1 cellular context compared by ENCODE assay signal in the genomic region with DNA sequence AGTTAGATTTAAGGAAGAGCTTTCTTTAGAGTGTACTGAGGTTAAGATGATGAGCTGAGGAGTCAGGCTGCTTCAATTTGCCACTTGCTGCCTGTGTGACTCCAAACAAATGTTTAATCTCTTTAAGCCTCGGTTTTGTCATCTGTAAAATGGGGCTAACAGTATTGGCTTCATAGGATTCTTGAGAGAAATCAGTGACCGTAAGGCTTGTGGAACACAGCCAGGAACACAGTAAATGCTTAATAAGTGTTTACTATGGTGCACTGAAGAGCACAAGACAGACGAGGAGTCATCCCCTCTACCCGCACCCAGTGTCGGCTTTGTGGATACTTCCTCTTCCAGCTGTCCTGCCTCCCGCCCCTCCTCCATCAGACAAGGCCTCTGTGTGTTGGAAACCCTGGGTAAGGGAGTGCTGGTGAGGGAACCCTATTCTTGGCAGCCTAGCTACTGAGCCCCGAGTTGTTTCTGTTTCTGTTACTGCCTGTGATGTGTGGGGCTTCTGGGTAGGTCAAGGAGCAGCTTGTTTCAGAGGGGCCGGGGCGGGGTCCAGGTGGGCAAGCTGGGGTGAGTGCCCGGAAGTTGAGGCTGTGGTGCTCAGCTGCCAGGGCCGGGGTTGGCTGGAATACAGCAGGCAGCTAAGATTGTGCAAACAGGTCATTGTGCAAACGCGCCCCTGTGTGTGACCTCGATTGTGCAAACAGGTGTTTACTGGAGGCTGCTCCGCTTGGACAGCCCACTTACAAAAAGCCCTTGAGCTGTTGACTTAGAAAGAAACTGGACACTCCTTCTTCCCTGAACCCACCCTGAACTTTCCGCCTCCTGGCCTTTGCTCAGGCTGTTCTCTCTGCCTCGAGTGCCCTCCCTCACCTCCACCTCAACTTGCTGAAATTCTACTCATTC.
TF ChIP-seq lines count a peak whose summit lies in the region.

No MANE protein-coding gene starts in this region.

TF ChIP-seq in HepG2, 621 proteins besides CTCF, POLR2A, EP300 and RAD21 (continued from another document and continues in another):
- TF ChIP-seq, protein P1, sequence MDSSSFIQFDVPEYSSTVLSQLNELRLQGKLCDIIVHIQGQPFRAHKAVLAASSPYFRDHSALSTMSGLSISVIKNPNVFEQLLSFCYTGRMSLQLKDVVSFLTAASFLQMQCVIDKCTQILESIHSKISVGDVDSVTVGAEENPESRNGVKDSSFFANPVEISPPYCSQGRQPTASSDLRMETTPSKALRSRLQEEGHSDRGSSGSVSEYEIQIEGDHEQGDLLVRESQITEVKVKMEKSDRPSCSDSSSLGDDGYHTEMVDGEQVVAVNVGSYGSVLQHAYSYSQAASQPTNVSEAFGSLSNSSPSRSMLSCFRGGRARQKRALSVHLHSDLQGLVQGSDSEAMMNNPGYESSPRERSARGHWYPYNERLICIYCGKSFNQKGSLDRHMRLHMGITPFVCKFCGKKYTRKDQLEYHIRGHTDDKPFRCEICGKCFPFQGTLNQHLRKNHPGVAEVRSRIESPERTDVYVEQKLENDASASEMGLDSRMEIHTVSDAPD (CRISPR knock-in tag; IDR thresholded peaks at IDR 0.05): no peak; the same call in 1 of the 2 replicates
- TF ChIP-seq, protein P2, sequence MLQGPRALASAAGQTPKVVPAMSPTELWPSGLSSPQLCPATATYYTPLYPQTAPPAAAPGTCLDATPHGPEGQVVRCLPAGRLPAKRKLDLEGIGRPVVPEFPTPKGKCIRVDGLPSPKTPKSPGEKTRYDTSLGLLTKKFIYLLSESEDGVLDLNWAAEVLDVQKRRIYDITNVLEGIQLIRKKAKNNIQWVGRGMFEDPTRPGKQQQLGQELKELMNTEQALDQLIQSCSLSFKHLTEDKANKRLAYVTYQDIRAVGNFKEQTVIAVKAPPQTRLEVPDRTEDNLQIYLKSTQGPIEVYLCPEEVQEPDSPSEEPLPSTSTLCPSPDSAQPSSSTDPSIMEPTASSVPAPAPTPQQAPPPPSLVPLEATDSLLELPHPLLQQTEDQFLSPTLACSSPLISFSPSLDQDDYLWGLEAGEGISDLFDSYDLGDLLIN (CRISPR knock-in tag; IDR thresholded peaks at IDR 0.05; ENCODE audit: borderline replicate concordance): 0 out of 2 replicates have a peak, but pooled peaks have one; percentile 67
- TF ChIP-seq ZNF563 (CRISPR knock-in tag; IDR thresholded peaks at IDR 0.05) (no peak; the same call in 1 of the 2 replicates), LCORL (IDR thresholded peaks at IDR 0.05) (no peak), LCORL (CRISPR knock-in tag; IDR thresholded peaks at IDR 0.05) (peak; percentile 97), TAF15 (IDR thresholded peaks at IDR 0.05; ENCODE audit: low read depth, low read length, poor library complexity, severe bottlenecking) (no peak), ZNF282 (IDR thresholded peaks at IDR 0.05; ENCODE audit: partially characterized antibody) (no peak), ZNF547 (CRISPR knock-in tag; IDR thresholded peaks at IDR 0.05) (no peak), ELF4 (CRISPR knock-in tag; IDR thresholded peaks at IDR 0.05; ENCODE audit: borderline replicate concordance) (peak; percentile 76; the same call in 1 of the 2 replicates), SRF (IDR thresholded peaks at IDR 0.05; ENCODE audit: low read depth, low read length) (peak; percentile 11; the same call in 1 of the 2 replicates), ATF7 (IDR thresholded peaks at IDR 0.05) (0 out of 2 replicates have a peak, but pooled peaks have one; percentile 1), ATF7 (CRISPR knock-in tag; IDR thresholded peaks at IDR 0.05) (peak; percentile 85; the same call in 1 of the 2 replicates), NR2C2 (CRISPR knock-in tag; IDR thresholded peaks at IDR 0.05; ENCODE audit: borderline replicate concordance) (peak; percentile 95), ZNF205 (CRISPR knock-in tag; IDR thresholded peaks at IDR 0.05) (peak; percentile 92), ZNF550 (CRISPR knock-in tag; IDR thresholded peaks at IDR 0.05; ENCODE audit: borderline replicate concordance) (no peak), ZNF180 (CRISPR knock-in tag; IDR thresholded peaks at IDR 0.05; ENCODE audit: borderline replicate concordance, low read depth) (peak; percentile 83; the same call in 1 of the 2 replicates), NKX3-1 (CRISPR knock-in tag; IDR thresholded peaks at IDR 0.05) (peak; percentile 98), RORA (CRISPR knock-in tag; IDR thresholded peaks at IDR 0.05) (no peak), TEAD3 (CRISPR knock-in tag; optimal IDR thresholded peaks at IDR 0.05; ENCODE audit: borderline replicate concordance) (peak; percentile 71), SRY (CRISPR knock-in tag; IDR thresholded peaks at IDR 0.05) (peak; percentile 69; the same call in 1 of the 2 replicates), ZNF749 (CRISPR knock-in tag; IDR thresholded peaks at IDR 0.05; ENCODE audit: borderline replicate concordance) (no peak; the same call in 1 of the 2 replicates), RFXAP (CRISPR knock-in tag; IDR thresholded peaks at IDR 0.05; ENCODE audit: borderline replicate concordance) (peak; percentile 97), YEATS4 (CRISPR knock-in tag; IDR thresholded peaks at IDR 0.05; ENCODE audit: borderline replicate concordance) (peak; percentile 96), ZNF772 (CRISPR knock-in tag; IDR thresholded peaks at IDR 0.05) (peak; percentile 97), FOXJ3 (CRISPR knock-in tag; IDR thresholded peaks at IDR 0.05; ENCODE audit: borderline replicate concordance) (peak; percentile 100), ZNF263 (CRISPR knock-in tag; IDR thresholded peaks at IDR 0.05) (peak; percentile 89), CCDC6 (CRISPR knock-in tag; IDR thresholded peaks at IDR 0.05) (peak; percentile 92), ZBTB42 (CRISPR knock-in tag; IDR thresholded peaks at IDR 0.05) (0 out of 2 replicates have a peak, but pooled peaks have one; percentile 76), ZNF24 (IDR thresholded peaks at IDR 0.05) (0 out of 2 replicates have a peak, but pooled peaks have one; percentile 13)
- TF ChIP-seq, protein P3, sequence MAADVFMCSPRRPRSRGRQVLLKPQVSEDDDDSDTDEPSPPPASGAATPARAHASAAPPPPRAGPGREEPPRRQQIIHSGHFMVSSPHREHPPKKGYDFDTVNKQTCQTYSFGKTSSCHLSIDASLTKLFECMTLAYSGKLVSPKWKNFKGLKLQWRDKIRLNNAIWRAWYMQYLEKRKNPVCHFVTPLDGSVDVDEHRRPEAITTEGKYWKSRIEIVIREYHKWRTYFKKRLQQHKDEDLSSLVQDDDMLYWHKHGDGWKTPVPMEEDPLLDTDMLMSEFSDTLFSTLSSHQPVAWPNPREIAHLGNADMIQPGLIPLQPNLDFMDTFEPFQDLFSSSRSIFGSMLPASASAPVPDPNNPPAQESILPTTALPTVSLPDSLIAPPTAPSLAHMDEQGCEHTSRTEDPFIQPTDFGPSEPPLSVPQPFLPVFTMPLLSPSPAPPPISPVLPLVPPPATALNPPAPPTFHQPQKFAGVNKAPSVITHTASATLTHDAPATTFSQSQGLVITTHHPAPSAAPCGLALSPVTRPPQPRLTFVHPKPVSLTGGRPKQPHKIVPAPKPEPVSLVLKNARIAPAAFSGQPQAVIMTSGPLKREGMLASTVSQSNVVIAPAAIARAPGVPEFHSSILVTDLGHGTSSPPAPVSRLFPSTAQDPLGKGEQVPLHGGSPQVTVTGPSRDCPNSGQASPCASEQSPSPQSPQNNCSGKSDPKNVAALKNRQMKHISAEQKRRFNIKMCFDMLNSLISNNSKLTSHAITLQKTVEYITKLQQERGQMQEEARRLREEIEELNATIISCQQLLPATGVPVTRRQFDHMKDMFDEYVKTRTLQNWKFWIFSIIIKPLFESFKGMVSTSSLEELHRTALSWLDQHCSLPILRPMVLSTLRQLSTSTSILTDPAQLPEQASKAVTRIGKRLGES (CRISPR knock-in tag; IDR thresholded peaks at IDR 0.05; ENCODE audit: borderline replicate concordance): peak; percentile 70; the same call in 1 of the 2 replicates
- TF ChIP-seq, protein P4, sequence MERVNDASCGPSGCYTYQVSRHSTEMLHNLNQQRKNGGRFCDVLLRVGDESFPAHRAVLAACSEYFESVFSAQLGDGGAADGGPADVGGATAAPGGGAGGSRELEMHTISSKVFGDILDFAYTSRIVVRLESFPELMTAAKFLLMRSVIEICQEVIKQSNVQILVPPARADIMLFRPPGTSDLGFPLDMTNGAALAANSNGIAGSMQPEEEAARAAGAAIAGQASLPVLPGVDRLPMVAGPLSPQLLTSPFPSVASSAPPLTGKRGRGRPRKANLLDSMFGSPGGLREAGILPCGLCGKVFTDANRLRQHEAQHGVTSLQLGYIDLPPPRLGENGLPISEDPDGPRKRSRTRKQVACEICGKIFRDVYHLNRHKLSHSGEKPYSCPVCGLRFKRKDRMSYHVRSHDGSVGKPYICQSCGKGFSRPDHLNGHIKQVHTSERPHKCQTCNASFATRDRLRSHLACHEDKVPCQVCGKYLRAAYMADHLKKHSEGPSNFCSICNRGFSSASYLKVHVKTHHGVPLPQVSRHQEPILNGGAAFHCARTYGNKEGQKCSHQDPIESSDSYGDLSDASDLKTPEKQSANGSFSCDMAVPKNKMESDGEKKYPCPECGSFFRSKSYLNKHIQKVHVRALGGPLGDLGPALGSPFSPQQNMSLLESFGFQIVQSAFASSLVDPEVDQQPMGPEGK (CRISPR knock-in tag; IDR thresholded peaks at IDR 0.05): peak; percentile 89
- TF ChIP-seq, protein P5, sequence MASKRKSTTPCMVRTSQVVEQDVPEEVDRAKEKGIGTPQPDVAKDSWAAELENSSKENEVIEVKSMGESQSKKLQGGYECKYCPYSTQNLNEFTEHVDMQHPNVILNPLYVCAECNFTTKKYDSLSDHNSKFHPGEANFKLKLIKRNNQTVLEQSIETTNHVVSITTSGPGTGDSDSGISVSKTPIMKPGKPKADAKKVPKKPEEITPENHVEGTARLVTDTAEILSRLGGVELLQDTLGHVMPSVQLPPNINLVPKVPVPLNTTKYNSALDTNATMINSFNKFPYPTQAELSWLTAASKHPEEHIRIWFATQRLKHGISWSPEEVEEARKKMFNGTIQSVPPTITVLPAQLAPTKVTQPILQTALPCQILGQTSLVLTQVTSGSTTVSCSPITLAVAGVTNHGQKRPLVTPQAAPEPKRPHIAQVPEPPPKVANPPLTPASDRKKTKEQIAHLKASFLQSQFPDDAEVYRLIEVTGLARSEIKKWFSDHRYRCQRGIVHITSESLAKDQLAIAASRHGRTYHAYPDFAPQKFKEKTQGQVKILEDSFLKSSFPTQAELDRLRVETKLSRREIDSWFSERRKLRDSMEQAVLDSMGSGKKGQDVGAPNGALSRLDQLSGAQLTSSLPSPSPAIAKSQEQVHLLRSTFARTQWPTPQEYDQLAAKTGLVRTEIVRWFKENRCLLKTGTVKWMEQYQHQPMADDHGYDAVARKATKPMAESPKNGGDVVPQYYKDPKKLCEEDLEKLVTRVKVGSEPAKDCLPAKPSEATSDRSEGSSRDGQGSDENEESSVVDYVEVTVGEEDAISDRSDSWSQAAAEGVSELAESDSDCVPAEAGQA (IDR thresholded peaks at IDR 0.05; ENCODE audit: low read depth): 0 out of 2 replicates have a peak, but pooled peaks have one; percentile 54
- TF ChIP-seq, protein P5 (CRISPR knock-in tag; IDR thresholded peaks at IDR 0.05; ENCODE audit: borderline replicate concordance): no peak; the same call in 1 of the 2 replicates
- TF ChIP-seq, protein P6, sequence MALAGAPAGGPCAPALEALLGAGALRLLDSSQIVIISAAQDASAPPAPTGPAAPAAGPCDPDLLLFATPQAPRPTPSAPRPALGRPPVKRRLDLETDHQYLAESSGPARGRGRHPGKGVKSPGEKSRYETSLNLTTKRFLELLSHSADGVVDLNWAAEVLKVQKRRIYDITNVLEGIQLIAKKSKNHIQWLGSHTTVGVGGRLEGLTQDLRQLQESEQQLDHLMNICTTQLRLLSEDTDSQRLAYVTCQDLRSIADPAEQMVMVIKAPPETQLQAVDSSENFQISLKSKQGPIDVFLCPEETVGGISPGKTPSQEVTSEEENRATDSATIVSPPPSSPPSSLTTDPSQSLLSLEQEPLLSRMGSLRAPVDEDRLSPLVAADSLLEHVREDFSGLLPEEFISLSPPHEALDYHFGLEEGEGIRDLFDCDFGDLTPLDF (CRISPR knock-in tag; IDR thresholded peaks at IDR 0.05): peak; percentile 59; the same call in 1 of the 2 replicates
- TF ChIP-seq, protein P7, sequence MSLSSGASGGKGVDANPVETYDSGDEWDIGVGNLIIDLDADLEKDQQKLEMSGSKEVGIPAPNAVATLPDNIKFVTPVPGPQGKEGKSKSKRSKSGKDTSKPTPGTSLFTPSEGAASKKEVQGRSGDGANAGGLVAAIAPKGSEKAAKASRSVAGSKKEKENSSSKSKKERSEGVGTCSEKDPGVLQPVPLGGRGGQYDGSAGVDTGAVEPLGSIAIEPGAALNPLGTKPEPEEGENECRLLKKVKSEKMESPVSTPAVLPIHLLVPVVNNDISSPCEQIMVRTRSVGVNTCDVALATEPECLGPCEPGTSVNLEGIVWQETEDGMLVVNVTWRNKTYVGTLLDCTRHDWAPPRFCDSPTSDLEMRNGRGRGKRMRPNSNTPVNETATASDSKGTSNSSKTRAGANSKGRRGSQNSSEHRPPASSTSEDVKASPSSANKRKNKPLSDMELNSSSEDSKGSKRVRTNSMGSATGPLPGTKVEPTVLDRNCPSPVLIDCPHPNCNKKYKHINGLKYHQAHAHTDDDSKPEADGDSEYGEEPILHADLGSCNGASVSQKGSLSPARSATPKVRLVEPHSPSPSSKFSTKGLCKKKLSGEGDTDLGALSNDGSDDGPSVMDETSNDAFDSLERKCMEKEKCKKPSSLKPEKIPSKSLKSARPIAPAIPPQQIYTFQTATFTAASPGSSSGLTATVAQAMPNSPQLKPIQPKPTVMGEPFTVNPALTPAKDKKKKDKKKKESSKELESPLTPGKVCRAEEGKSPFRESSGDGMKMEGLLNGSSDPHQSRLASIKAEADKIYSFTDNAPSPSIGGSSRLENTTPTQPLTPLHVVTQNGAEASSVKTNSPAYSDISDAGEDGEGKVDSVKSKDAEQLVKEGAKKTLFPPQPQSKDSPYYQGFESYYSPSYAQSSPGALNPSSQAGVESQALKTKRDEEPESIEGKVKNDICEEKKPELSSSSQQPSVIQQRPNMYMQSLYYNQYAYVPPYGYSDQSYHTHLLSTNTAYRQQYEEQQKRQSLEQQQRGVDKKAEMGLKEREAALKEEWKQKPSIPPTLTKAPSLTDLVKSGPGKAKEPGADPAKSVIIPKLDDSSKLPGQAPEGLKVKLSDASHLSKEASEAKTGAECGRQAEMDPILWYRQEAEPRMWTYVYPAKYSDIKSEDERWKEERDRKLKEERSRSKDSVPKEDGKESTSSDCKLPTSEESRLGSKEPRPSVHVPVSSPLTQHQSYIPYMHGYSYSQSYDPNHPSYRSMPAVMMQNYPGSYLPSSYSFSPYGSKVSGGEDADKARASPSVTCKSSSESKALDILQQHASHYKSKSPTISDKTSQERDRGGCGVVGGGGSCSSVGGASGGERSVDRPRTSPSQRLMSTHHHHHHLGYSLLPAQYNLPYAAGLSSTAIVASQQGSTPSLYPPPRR (CRISPR knock-in tag; IDR thresholded peaks at IDR 0.05; ENCODE audit: borderline replicate concordance): peak; percentile 97
